Comparison of ENCODE assay signal across 9 cellular contexts in genomic region chr4:165355900-165356300, GRCh38. TPM values are rescaled to one million over a fixed set of nuclear protein-coding genes. Genes with fewer than 3 reads are reported as not detected.
DNase-seq lines count a peak whose midpoint lies in the region; ATAC-seq and FAIRE-seq lines count a peak whose summit lies in the region.
"Had no signal": no experiment of that assay in that cellular context is flagged by ENCODE, and none has a peak within 500 bp of the region (broad histone marks: within the 10 kb centered on the region; RNA-seq: fewer than 3 reads in every experiment).

No MANE protein-coding gene starts in this region.

- no peaks in the 10 kb centered on the region for H3K36me3 Mint-ChIP-seq in activated naive CD8-positive, alpha-beta T cell treated with anti-CD3 and anti-CD28 coated beads for 36 hours

- no peak overlapping the region for H3K27ac Mint-ChIP-seq in activated naive CD8-positive, alpha-beta T cell treated with anti-CD3 and anti-CD28 coated beads for 36 hours
- H3K27ac Mint-ChIP-seq: stimulated activated naive CD8-positive, alpha-beta T cell treated with anti-CD3 and anti-CD28 coated beads, Interleukin-15, Interleukin-2, amounts not matched to agents 100 ng/mL and 50 ng/mL, for 24 hours had no signal

- H3K27me3 Mint-ChIP-seq in activated naive CD8-positive, alpha-beta T cell treated with anti-CD3 and anti-CD28 coated beads for 36 hours = peaks cover 10% of the 10 kb centered on the region

- no peak overlapping the region for H3K4me3 Mint-ChIP-seq in activated naive CD8-positive, alpha-beta T cell treated with anti-CD3 and anti-CD28 coated beads for 36 hours
- H3K4me3 Mint-ChIP-seq: stimulated activated naive CD8-positive, alpha-beta T cell treated with anti-CD3 and anti-CD28 coated beads, Interleukin-15, Interleukin-2, amounts not matched to agents 100 ng/mL and 50 ng/mL, for 24 hours had no signal

- FAIRE-seq in urothelium cell line (lab: Jason Lieb, UNC) = no peak

- no peak overlapping the region for H3K4me3 ChIP-seq in right cardiac atrium (ENCODE audit: low read length)

- intact Hi-C loops in right cardiac atrium (cut with DNase I) = loop anchor here in 3 of 4 donors (5.0 to 10.0 kb wide), 3 partner anchors 106 to 111 kb away; no protein-coding TSS in a partner anchor

- peak; percentile 53 for ATAC-seq in GM19035 (IDR thresholded peaks at IDR 0.05; ENCODE audit: unreplicated experiment)
- ATAC-seq in right cardiac atrium = peak; percentile 45 to 62
- no peak for ATAC-seq in GM21825 (IDR thresholded peaks at IDR 0.05; ENCODE audit: unreplicated experiment)

- H3K9me3 Mint-ChIP-seq in activated naive CD8-positive, alpha-beta T cell treated with anti-CD3 and anti-CD28 coated beads for 36 hours = no peaks in the 10 kb centered on the region
- H3K9me3 Mint-ChIP-seq: stimulated activated naive CD8-positive, alpha-beta T cell treated with anti-CD3 and anti-CD28 coated beads, Interleukin-15, Interleukin-2, amounts not matched to agents 100 ng/mL and 50 ng/mL, for 24 hours had no signal

- no peak overlapping the region for H3K27ac ChIP-seq in right cardiac atrium (ENCODE audit: low read length)

- peaks cover 1% of the 10 kb centered on the region for H3K4me1 Mint-ChIP-seq in activated naive CD8-positive, alpha-beta T cell treated with anti-CD3 and anti-CD28 coated beads for 36 hours

- H3K9me3 ChIP-seq in right cardiac atrium (ENCODE audit: control insufficient read depth, low read length) = no peaks in the 10 kb centered on the region

- no peaks in the 10 kb centered on the region for H3K4me1 ChIP-seq in right cardiac atrium (ENCODE audit: control insufficient read depth, insufficient read depth, low read length)

- H3K27me3 ChIP-seq in right cardiac atrium (ENCODE audit: control insufficient read depth, insufficient read depth) = no peaks in the 10 kb centered on the region

- DNase-seq in CMK (ENCODE audit: low read depth) (peak; percentile 7), NCI-H1105 treated with DMSO at 0.1 percent for 48 hours (lab: John Stamatoyannopoulos, UW) (peak; percentile 68), right cardiac atrium (peak in 1 of 3 donors; percentile 54), urothelium cell line (ENCODE audit: low spot score) (peak; percentile 43), activated gamma-delta T cell treated with Interleukin-2 at 50 U/mL for 16 hours (no peak)
- DNase-seq in activated naive CD8-positive, alpha-beta T cell treated with anti-CD3 and anti-CD28 coated beads for 36 hours = peak; percentile 14

- 10% methylated on average over 2 of the region's 2 CpGs for WGBS in right cardiac atrium

RNA-seq across cellular contexts. Expression of gene CPE, which starts 22.9 kb away (rescaled TPM):
- not detected for total RNA-seq in activated naive CD8-positive, alpha-beta T cell treated with anti-CD3 and anti-CD28 coated beads for 36 hours
- 100 to 1,000 TPM in 2 of 4 donors, 10 to 100 TPM in 2; 86.4 to 157 (median 97.1) TPM for total RNA-seq in right cardiac atrium
- 68.2 TPM for polyA plus RNA-seq in right cardiac atrium

RNA-seq across cellular contexts. Expression of gene MSMO1, which starts 28.4 kb away (rescaled TPM):
- total RNA-seq in activated naive CD8-positive, alpha-beta T cell treated with anti-CD3 and anti-CD28 coated beads for 36 hours = 10 to 100 TPM; 29.2 to 30.0 TPM
- 10 to 100 TPM; 12.9 to 27.6 (median 16.3) TPM for total RNA-seq in right cardiac atrium
- polyA plus RNA-seq in right cardiac atrium = 29.0 TPM

Comparison
In these comparisons a context has a peak if more than half of its experiments do, and no peak if none do; other contexts are left out.
1. RNA of gene CPE, which starts 22.9 kb away (total RNA-seq): 86.4 to 157 TPM in right cardiac atrium; not detected in activated naive CD8-positive, alpha-beta T cell treated with anti-CD3 and anti-CD28 coated beads for 36 hours; every median in the first group is over 10 times any median in the second.